In the genomic region with DNA sequence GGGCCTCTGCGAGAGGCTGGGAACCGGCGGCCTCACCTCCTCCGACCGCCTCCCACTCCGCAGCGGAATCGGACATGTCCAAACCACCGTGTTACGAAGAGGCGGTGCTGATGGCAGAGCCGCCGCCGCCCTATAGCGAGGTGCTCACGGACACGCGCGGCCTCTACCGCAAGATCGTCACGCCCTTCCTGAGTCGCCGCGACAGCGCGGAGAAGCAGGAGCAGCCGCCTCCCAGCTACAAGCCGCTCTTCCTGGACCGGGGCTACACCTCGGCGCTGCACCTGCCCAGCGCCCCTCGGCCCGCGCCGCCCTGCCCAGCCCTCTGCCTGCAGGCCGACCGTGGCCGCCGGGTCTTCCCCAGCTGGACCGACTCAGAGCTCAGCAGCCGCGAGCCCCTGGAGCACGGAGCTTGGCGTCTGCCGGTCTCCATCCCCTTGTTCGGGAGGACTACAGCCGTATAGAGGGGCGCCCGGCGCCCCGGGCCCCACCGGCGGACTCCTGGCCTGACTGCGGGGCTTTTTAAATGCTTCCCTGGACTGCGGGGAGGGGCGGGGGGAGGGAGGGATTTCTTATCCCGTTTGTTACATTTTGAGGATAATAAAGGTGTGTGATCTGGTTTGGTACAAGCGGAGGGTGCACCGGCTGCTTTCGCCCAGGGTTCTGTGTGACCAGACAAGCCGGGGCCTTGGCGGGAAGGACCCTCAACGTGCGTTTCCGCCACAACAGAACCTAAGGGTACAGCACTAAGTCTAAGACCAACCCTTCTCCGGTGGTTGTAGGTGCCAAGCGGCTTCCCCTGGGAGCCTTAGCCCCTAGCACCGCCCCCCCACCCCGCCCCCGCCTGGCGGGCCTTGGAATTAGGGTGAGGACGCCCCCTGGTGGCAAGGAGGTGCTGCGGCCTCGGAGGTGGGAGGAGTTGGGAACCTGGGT, we compare ENCODE assay signal across 8 cellular contexts. TPM values are rescaled to one million over a fixed set of nuclear protein-coding genes. Genes with fewer than 3 reads are reported as not detected.
DNase-seq lines count a peak whose midpoint lies in the region; TF ChIP-seq lines count a peak whose summit lies in the region.

No MANE protein-coding gene starts in this region.

- peak overlapping the region; percentile 59 for H3K9ac ChIP-seq in OCI-LY3 (ENCODE audit: low read length)
- H3K9ac ChIP-seq in mucosa of stomach (ENCODE audit: low read length), result peak overlapping the region; percentile 57

- H3K9me3 ChIP-seq in OCI-LY3 (ENCODE audit: insufficient read depth, low read length) (no peaks in the 10 kb centered on the region), mucosa of stomach (ENCODE audit: control insufficient read depth, low read length) (no peaks in the 10 kb centered on the region)

- H4K20me1 ChIP-seq in OCI-LY3 (ENCODE audit: insufficient read depth, low read length), result peaks cover 23% of the 10 kb centered on the region

- peak overlapping the region; percentile 64 for H3K27ac ChIP-seq in OCI-LY3 (ENCODE audit: low read length)

- peak overlapping the region; percentile 78 for H3K4me3 ChIP-seq in OCI-LY3 (ENCODE audit: low read length)
- H3K4me3 ChIP-seq in epithelial cell of proximal tubule (ENCODE audit: low read depth, low read length), result peak overlapping the region; percentile 69
- peak overlapping the region; percentile 41 for H3K4me3 ChIP-seq in mucosa of stomach (ENCODE audit: low read length)

- H3K27me3 ChIP-seq in OCI-LY3 (ENCODE audit: low read depth, low read length), result no peaks in the 10 kb centered on the region
- peaks cover 7% of the 10 kb centered on the region for H3K27me3 ChIP-seq in mucosa of stomach (ENCODE audit: control insufficient read depth, insufficient read depth, low read length)

- peak overlapping the region; percentile 37; the same call in 1 of the 2 replicates for H2AFZ ChIP-seq in OCI-LY3 (ENCODE audit: low read depth, low read length)

- TF ChIP-seq CTCF in GM20000 (IDR thresholded peaks at IDR 0.05; ENCODE audit: extremely low read depth, missing control alignments) (peak; percentile 96), OCI-LY3 (IDR thresholded peaks at IDR 0.05; ENCODE audit: low read depth, low read length) (peak; percentile 81), epithelial cell of proximal tubule (conservative IDR thresholded peaks at IDR 0.05; ENCODE audit: low read depth, low read length) (peak; percentile 90)

- H3K79me2 ChIP-seq in OCI-LY3 (ENCODE audit: low read length), result no peaks in the 10 kb centered on the region

- H3K4me1 ChIP-seq in OCI-LY3 (ENCODE audit: low read length), result peaks cover 14% of the 10 kb centered on the region
- H3K4me1 ChIP-seq in mucosa of stomach (ENCODE audit: control insufficient read depth, insufficient read depth, low read length), result peaks cover 23% of the 10 kb centered on the region

- H3K4me2 ChIP-seq in OCI-LY3 (ENCODE audit: low read length), result peak overlapping the region; percentile 77

- H3K36me3 ChIP-seq in OCI-LY3 (replicated peaks; ENCODE audit: low read depth, low read length), result no peaks in the 10 kb centered on the region
- no peaks in the 10 kb centered on the region for H3K36me3 ChIP-seq in mucosa of stomach (ENCODE audit: control insufficient read depth, insufficient read depth, low read length)

- peak; percentile 86 for DNase-seq in COLO668 (lab: John Stamatoyannopoulos, UW; ENCODE audit: unreplicated experiment)
- DNase-seq in GM20000 (ENCODE audit: low spot score), result peak; percentile 96
- peak; percentile 99 for DNase-seq in HuH-7 (ENCODE audit: low spot score)
- DNase-seq in activated T-cell treated with anti-CD3 and anti-CD28 coated beads for 24 hours (ENCODE audit: low read depth), result peak; percentile 95
- DNase-seq in epithelial cell of proximal tubule (ENCODE audit: low read depth), result peak; percentile 38
- peak; percentile 99 for DNase-seq in stimulated activated CD8-positive, alpha-beta memory T cell treated with anti-CD3 and anti-CD28 coated beads, Interleukin-4, amount 100 ng/mL, for 48 hours

RNA-seq across cellular contexts. Expression of gene PRR7, which starts 9.3 kb away (rescaled TPM):
- total RNA-seq in epithelial cell of proximal tubule, result 28.4 and 30.9 TPM in 2 replicates

RNA-seq across cellular contexts. Expression of gene DBN1, which starts 17.5 kb away (rescaled TPM):
- total RNA-seq in epithelial cell of proximal tubule, result 430 and 471 TPM in 2 replicates

RNA-seq across cellular contexts. Expression of gene GRK6, which starts 29.4 kb away (rescaled TPM):
- 66.5 and 95.8 TPM in 2 replicates for total RNA-seq in epithelial cell of proximal tubule

RNA-seq across cellular contexts. Expression of gene PDLIM7, which starts 41.5 kb away (rescaled TPM):
- 286 and 420 TPM in 2 replicates for total RNA-seq in epithelial cell of proximal tubule

RNA-seq across cellular contexts. Expression of gene F12, which starts 46.6 kb away (rescaled TPM):
- total RNA-seq in epithelial cell of proximal tubule, result 9.2 and 12.9 TPM in 2 replicates

Comparison
In these comparisons a context has a peak if more than half of its experiments do, and no peak if none do; other contexts are left out.
1. Peak in every context shown above with its lines: DNase-seq, H3K4me3 ChIP-seq and H3K27ac ChIP-seq.
2. DNase-seq: peak in every context shown above with its lines; median percentile 99 in HuH-7; 99 in stimulated activated CD8-positive, alpha-beta memory T cell treated with anti-CD3 and anti-CD28 coated beads, Interleukin-4, amount 100 ng/mL, for 48 hours; 96 in GM20000; 95 in activated T-cell treated with anti-CD3 and anti-CD28 coated beads for 24 hours; 86 in COLO668; 38 in epithelial cell of proximal tubule.